1 cellular context compared by ENCODE assay signal in the genomic region with DNA sequence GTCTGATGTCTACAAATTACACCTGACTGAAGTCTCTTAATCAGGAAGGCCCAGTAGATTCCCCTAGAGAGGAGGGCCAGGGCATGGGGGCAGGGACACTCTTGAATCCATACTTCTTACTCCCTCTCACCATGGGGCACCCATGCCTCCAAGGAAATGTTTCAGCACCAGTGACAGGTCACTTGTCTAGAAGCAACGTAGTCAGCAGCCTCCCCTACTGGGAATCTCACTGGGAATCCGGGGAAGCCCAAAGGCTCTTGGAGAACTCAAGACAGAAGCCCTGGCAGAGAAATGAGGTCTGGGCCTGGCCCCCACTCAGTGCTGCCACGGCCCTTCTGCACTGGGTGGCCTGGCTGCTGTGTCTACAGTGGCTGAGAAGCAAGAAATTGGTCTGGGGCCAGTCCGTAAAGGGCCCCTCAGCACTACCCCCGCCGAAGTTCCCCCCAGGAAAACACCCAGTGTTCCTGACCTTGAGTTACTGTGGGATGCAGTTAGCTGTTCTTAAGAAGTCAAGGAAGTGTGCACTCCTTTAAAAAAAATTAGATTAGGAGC.
TF ChIP-seq lines count a peak whose summit lies in the region.

No MANE protein-coding gene starts in this region.

TF ChIP-seq in GM23338, 12 proteins besides CTCF, POLR2A, EP300 and RAD21 (continued from another document):
- TF ChIP-seq CREB1 (CRISPR knock-in tag; IDR thresholded peaks at IDR 0.05; ENCODE audit: low read depth) (no peak), EZH2phosphoT487 (IDR thresholded peaks at IDR 0.05; ENCODE audit: unreplicated experiment) (no peak)
